In the genomic region with DNA sequence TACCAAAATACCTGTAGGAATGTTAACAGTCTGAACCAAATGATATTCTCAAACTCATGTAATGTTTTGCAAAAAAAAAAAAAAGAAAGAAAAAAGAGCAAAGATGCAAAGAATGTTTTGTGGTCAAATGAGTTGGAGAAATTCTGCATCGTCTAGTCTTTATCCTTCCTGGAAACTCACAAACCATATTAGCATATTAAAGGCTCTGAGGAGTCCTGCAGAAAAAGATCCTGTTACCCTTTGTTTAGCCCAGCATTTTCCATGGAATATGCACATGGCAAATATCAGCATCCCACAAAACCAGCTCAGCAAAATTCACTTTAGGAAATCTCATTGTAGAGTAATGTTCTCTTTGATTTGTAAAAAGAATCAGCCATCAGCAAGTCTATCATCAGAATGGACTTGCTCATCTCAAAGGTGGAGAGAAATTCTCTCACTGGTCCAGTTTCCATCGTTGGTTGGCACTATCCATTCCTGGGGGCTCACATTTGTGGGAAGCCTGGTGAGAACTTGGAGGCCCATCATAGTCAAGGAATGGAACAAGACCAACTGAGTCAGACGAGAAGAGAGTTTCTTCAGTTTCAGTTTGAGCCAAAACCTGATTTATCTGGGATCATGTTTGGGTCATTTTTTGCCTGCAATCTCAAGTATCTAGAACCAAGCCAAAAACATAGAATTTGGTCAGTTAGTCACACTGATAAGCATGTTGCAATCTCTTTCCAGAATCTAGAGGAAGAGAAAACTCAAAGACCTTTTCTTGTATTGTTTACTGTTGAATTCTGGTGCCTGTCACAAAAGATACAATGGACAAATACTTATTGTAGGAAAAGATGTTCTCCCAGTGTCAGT, we compare ENCODE assay signal across 13 cellular contexts.
"Had no signal": no experiment of that assay in that cellular context is flagged by ENCODE, and none has a peak within 500 bp of the region (broad histone marks: within the 10 kb centered on the region; RNA-seq: fewer than 3 reads in every experiment).

No MANE protein-coding gene starts in this region.

- H3K4me1 ChIP-seq: thyroid gland had no signal

- H3K4me3 ChIP-seq: hepatocyte, thyroid gland had no signal

- H3K27ac ChIP-seq: hepatocyte, thyroid gland had no signal

- ATAC-seq: activated CD8-positive, alpha-beta T cell treated with anti-CD3 and anti-CD28 coated beads, Interleukin-2, amount 10 ng/mL, durations not matched to agents 7 days and 5 days; natural killer cell treated with Interleukin-12 subunit alpha and Interleukin-12 subunit beta and Interleukin-15 and Interleukin-18, amount 100 ng/mL, for 72 hours; stimulated activated naive B cell treated with anti-CD40 and anti-IgM and Interleukin-4, amounts not matched to agents 10 μg/mL and 1 μg/mL and 100 μg/mL, for 72 hours had no signal

- H3K27me3 ChIP-seq: thyroid gland had no signal

- H3K9me3 ChIP-seq: thyroid gland had no signal

- H3K36me3 ChIP-seq: thyroid gland had no signal

- DNase-seq: activated B cell treated with CpG ODN at 0.5 μM for 24 hours; activated CD4-positive, alpha-beta T cell treated with anti-CD3 and anti-CD28 coated beads for 48 hours; activated CD8-positive, alpha-beta memory T cell treated with anti-CD3 and anti-CD28 coated beads, Interleukin-2, amount 50 U/mL, for 4 hours; activated CD8-positive, alpha-beta T cell treated with anti-CD3 and anti-CD28 coated beads, Interleukin-2, amount 10 ng/mL, durations not matched to agents 7 days and 5 days; activated gamma-delta T cell; activated T-cell treated with anti-CD3 and anti-CD28 coated beads, Interleukin-2, amount 50 U/mL, for 48 hours; immature natural killer cell; retina; stimulated activated CD4-positive, alpha-beta T cell treated with anti-CD3 and anti-CD28 coated beads, Interleukin-2, amount 100 ng/mL, for 48 hours; stimulated activated naive B cell treated with anti-CD40 and anti-IgM and Interleukin-4, amounts not matched to agents 10 μg/mL and 1 μg/mL and 100 μg/mL, for 72 hours; thyroid gland had no signal
